Comparison of ENCODE assay signal across 10 cellular contexts in genomic region chr18:43422483-43422882, GRCh38.
DNase-seq lines count a peak whose midpoint lies in the region.
"Had no signal": no experiment of that assay in that cellular context is flagged by ENCODE, and none has a peak within 500 bp of the region (broad histone marks: within the 10 kb centered on the region; RNA-seq: fewer than 3 reads in every experiment).

No MANE protein-coding gene starts in this region.

- no peak overlapping the region for H3K27ac Mint-ChIP-seq in activated T-cell treated with anti-CD3 and anti-CD28 coated beads, Interleukin-2, amount 50 U/mL, for 24 hours
- H3K27ac Mint-ChIP-seq: activated naive CD8-positive, alpha-beta T cell had no signal

- H3K36me3 Mint-ChIP-seq in activated T-cell treated with anti-CD3 and anti-CD28 coated beads, Interleukin-2, amount 50 U/mL, for 24 hours (ENCODE audit: low read depth), result no peaks in the 10 kb centered on the region

- H3K9me3 Mint-ChIP-seq in activated T-cell treated with anti-CD3 and anti-CD28 coated beads, Interleukin-2, amount 50 U/mL, for 24 hours, result peaks cover 14% of the 10 kb centered on the region

- H3K27me3 Mint-ChIP-seq in activated T-cell treated with anti-CD3 and anti-CD28 coated beads, Interleukin-2, amount 50 U/mL, for 24 hours, result no peaks in the 10 kb centered on the region
- H3K27me3 Mint-ChIP-seq: activated naive CD8-positive, alpha-beta T cell had no signal

- no peaks in the 10 kb centered on the region; the same call in 1 of the 2 replicates for H3K9me3 ChIP-seq in iPS DF 6.9 (ENCODE audit: control insufficient read depth, insufficient read depth, low read length)

- peak; percentile 17 for DNase-seq in Ammon's horn (ENCODE audit: low spot score)
- DNase-seq in HT-29 (ENCODE audit: low spot score), result peak; percentile 18
- DNase-seq in RKO (ENCODE audit: low spot score), result peak; percentile 33
- peak; percentile 20 for DNase-seq in iPS DF 6.9 (ENCODE audit: low read depth, low spot score)
- DNase-seq in hypothalamus (lab: John Stamatoyannopoulos, UW), result no peak
- DNase-seq in activated T-cell treated with anti-CD3 and anti-CD28 coated beads, Interleukin-2, amount 50 U/mL, for 24 hours, result no peak
- DNase-seq in activated CD4-positive, alpha-beta T cell treated with anti-CD3 and anti-CD28 coated beads for 1 hour, result no peak
- no peak for DNase-seq in activated T-cell treated with anti-CD3 and anti-CD28 coated beads, Interleukin-2, amount 50 U/mL, for 1 hour
- DNase-seq: activated CD4-positive, CD25-positive, alpha-beta regulatory T cell treated with anti-CD3 and anti-CD28 coated beads, Interleukin-2, amount 50 U/mL, for 72 hours had no signal

- no peaks in the 10 kb centered on the region for H3K4me1 Mint-ChIP-seq in activated T-cell treated with anti-CD3 and anti-CD28 coated beads, Interleukin-2, amount 50 U/mL, for 24 hours (ENCODE audit: low read depth)

- H3K36me3 ChIP-seq in iPS DF 6.9 (ENCODE audit: control insufficient read depth, insufficient read depth, low read length), result no peaks in the 10 kb centered on the region

- WGBS in iPS DF 6.9 (ENCODE audit: insufficient coverage, insufficient read length), result no CpG with 5 or more reads among the region's 5 CpGs

- no peaks in the 10 kb centered on the region for H3K27me3 ChIP-seq in iPS DF 6.9 (ENCODE audit: control insufficient read depth, insufficient read depth, low read length)

- H3K27ac ChIP-seq in iPS DF 6.9 (ENCODE audit: low read length), result no peak overlapping the region

- H3K4me1 ChIP-seq in iPS DF 6.9 (ENCODE audit: control insufficient read depth, insufficient read depth, low read length), result no peaks in the 10 kb centered on the region

- no peak overlapping the region for H3K4me3 Mint-ChIP-seq in activated T-cell treated with anti-CD3 and anti-CD28 coated beads, Interleukin-2, amount 50 U/mL, for 24 hours
- H3K4me3 Mint-ChIP-seq: activated naive CD8-positive, alpha-beta T cell had no signal

- no peak overlapping the region for H3K4me3 ChIP-seq in iPS DF 6.9 (ENCODE audit: low read length)

Comparison
In these comparisons a context has a peak if more than half of its experiments do, and no peak if none do; other contexts are left out.
1. DNase-seq: peak in Ammon's horn (single experiment), HT-29 (single experiment), RKO (single experiment) and iPS DF 6.9 (single experiment); none in hypothalamus (0 of 51), activated T-cell treated with anti-CD3 and anti-CD28 coated beads, Interleukin-2, amount 50 U/mL, for 24 hours (single experiment), activated CD4-positive, alpha-beta T cell treated with anti-CD3 and anti-CD28 coated beads for 1 hour (single experiment) and activated T-cell treated with anti-CD3 and anti-CD28 coated beads, Interleukin-2, amount 50 U/mL, for 1 hour (single experiment).